ENCODE assay signal across 13 cellular contexts in the genomic region with DNA sequence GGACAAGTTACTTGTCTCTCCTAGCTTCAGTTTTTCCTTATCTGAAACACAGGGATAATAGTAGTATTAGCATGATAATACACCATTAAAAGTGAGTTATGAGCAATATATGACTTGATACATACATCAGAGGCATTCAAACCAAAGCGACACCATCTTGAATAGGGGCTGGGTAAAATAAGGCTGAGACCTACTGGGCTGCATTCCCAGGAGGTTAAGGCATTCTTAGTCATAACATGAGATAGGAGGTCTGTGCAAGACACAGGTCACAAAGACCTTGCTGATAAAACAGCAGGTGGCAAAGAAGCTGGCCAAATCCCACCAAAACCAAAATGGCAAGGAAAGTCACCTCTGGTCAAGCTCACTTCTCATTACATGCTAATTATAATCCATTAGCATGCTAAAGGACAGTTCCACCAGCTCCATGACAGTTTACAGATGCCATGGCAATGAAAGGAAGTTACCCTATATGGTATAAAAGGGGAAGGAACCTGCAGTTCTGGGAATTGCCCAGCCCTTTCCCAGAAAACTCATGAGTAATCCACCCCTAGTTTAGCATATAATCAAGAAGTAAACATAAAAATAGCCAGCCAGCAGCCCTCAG. TPM values are rescaled to one million over a fixed set of nuclear protein-coding genes. Genes with fewer than 3 reads are reported as not detected.
DNase-seq lines count a peak whose midpoint lies in the region; ATAC-seq, FAIRE-seq and TF ChIP-seq lines count a peak whose summit lies in the region.
"Had no signal": no experiment of that assay in that cellular context is flagged by ENCODE, and none has a peak within 500 bp of the region (broad histone marks: within the 10 kb centered on the region; RNA-seq: fewer than 3 reads in every experiment).

No MANE protein-coding gene starts in this region.

- no peak for ATAC-seq in activated CD8-positive, alpha-beta memory T cell treated with anti-CD3 and anti-CD28 coated beads, Interleukin-2, amount 10 ng/mL, durations not matched to agents 7 days and 5 days
- peak; percentile 69 for ATAC-seq in K562
- ATAC-seq in sciatic nerve: no peak

- H3K27ac Mint-ChIP-seq in activated CD8-positive, alpha-beta memory T cell treated with anti-CD3 and anti-CD28 coated beads, Interleukin-2, amount 10 ng/mL, durations not matched to agents 7 days and 5 days: no peak overlapping the region

- H3K9me1 ChIP-seq in K562 (ENCODE audit: control insufficient read depth, insufficient read depth, low read length): no peaks in the 10 kb centered on the region

- H4K20me1 ChIP-seq in K562 (replicated peaks; ENCODE audit: control insufficient read depth, insufficient read depth, low read length) (no peaks in the 10 kb centered on the region), osteoblast (ENCODE audit: insufficient read depth, low read length) (no peaks in the 10 kb centered on the region)

- H3K9me3 ChIP-seq in NT2/D1 (ENCODE audit: insufficient read depth, low read length): no peaks in the 10 kb centered on the region
- H3K9me3 ChIP-seq in K562 (replicated peaks; ENCODE audit: control insufficient read depth, insufficient read depth, low read depth, low read length): no peaks in the 10 kb centered on the region
- H3K9me3 ChIP-seq in osteoblast (ENCODE audit: low read depth, low read length): no peaks in the 10 kb centered on the region

- TF ChIP-seq EP300 in K562 (IDR thresholded peaks at IDR 0.05; ENCODE audit: low read length): peak; percentile 35; the same call in 1 of the 2 replicates

- TF ChIP-seq CTCF in K562 (IDR thresholded peaks at IDR 0.05 in 2 of 3, conservative IDR thresholded peaks at IDR 0.05 in 1 of 3; ENCODE audit: insufficient read depth in 2 of 3, low read depth in 1 of 3, low read length in 3 of 3): no peak
- TF ChIP-seq CTCF in osteoblast (IDR thresholded peaks at IDR 0.05; ENCODE audit: extremely low read depth, low read depth, low read length): no peak

- H3K27ac ChIP-seq in K562 (ENCODE audit: extremely low read depth, low read depth, low read length) (peak overlapping the region; percentile 10; the same call in 1 of the 3 replicates), osteoblast (ENCODE audit: low read depth, low read length) (no peak overlapping the region)

- POLR2A ChIA-PET in K562 (lab: Yijun Ruan, JAX): interaction anchor here (0.6 kb wide), 1 partner anchor 46 kb away, joined by 3 read pairs; no protein-coding TSS in a partner anchor

- no peak for TF ChIP-seq RAD21 in K562 (CRISPR knock-in tag; conservative IDR thresholded peaks at IDR 0.05 in 1 of 2, IDR thresholded peaks at IDR 0.05 in 1 of 2)

- H2AFZ ChIP-seq in K562 (ENCODE audit: low read depth, low read length) (peak overlapping the region; percentile 45; the same call in 1 of the 2 replicates), osteoblast (ENCODE audit: low read length) (no peak overlapping the region)

- in situ Hi-C loops in K562 (cut with MboI): no loop called here

- no TSS peak for BruUV-seq in K562 (replicated peaks; lab: Mats Ljungman, UMichigan)

- no peaks in the 10 kb centered on the region for H3K4me1 Mint-ChIP-seq in activated CD8-positive, alpha-beta memory T cell treated with anti-CD3 and anti-CD28 coated beads, Interleukin-2, amount 10 ng/mL, durations not matched to agents 7 days and 5 days

- H3K9ac ChIP-seq in NT2/D1 (ENCODE audit: insufficient read length, low read depth) (no peak overlapping the region), K562 (ENCODE audit: insufficient read depth in 1 of 2, low read depth in 2 of 2, low read length in 2 of 2) (no peak overlapping the region)

- CTCF ChIA-PET in activated CD8-positive, alpha-beta memory T cell treated with anti-CD3 and anti-CD28 coated beads, Interleukin-2, amount 10 ng/mL, durations not matched to agents 7 days and 5 days (lab: Charles Lee): no interaction called here
- CTCF ChIA-PET in K562 (lab: Yijun Ruan, JAX; ENCODE audit: low intra/inter-chr PET ratio): no interaction called here

- H3K36me3 ChIP-seq in NT2/D1 (ENCODE audit: insufficient read depth, insufficient read length, low read length) (no peaks in the 10 kb centered on the region), K562 (ENCODE audit: control insufficient read depth, insufficient read depth, low read length) (no peaks in the 10 kb centered on the region), osteoblast (ENCODE audit: insufficient read depth, low read length) (no peaks in the 10 kb centered on the region)

- peaks cover 10% of the 10 kb centered on the region for H3K27me3 Mint-ChIP-seq in activated CD8-positive, alpha-beta memory T cell treated with anti-CD3 and anti-CD28 coated beads, Interleukin-2, amount 10 ng/mL, durations not matched to agents 7 days and 5 days

- peak; percentile 44 for DNase-seq in activated CD8-positive, alpha-beta memory T cell treated with anti-CD3 and anti-CD28 coated beads, Interleukin-2, amount 10 ng/mL, durations not matched to agents 7 days and 5 days
- DNase-seq in activated CD8-positive, alpha-beta memory T cell treated with anti-CD3 and anti-CD28 coated beads, Interleukin-2, amount 50 U/mL, for 48 hours: no peak
- DNase-seq in NT2/D1 (ENCODE audit: low read depth, low spot score): peak; percentile 35
- peak in 1 of 4 experiments; percentile 69 for DNase-seq in K562 (ENCODE audit: extremely low read depth in 1 of 4, low spot score in 3 of 4)
- DNase-seq in myocyte (ENCODE audit: low read depth): peak; percentile 54
- DNase-seq in NCI-H2196 treated with DMSO at 0.1 percent for 48 hours (lab: John Stamatoyannopoulos, UW; ENCODE audit: unreplicated experiment): no peak
- DNase-seq in osteoblast (ENCODE audit: insufficient read length, low spot score, missing footprints): no peak
- DNase-seq in sciatic nerve (ENCODE audit: low spot score): no peak
- DNase-seq: activated CD4-positive, CD25-positive, alpha-beta regulatory T cell treated with anti-CD3 and anti-CD28 coated beads, Interleukin-2, amount 50 U/mL, for 72 hours; activated effector memory CD4-positive, alpha-beta T cell treated with anti-CD3 and anti-CD28 coated beads, Interleukin-2, amount 50 U/mL, for 16 hours; cerebellar nuclear complex; NK-92 treated with Interleukin-12 subunit alpha and Interleukin-12 subunit beta, amount 100 ng/mL, for 24 hours had no signal

- H3K4me2 ChIP-seq in K562 (ENCODE audit: insufficient read depth, low read length) (no peak overlapping the region; the same call in 1 of the 2 replicates), osteoblast (ENCODE audit: insufficient read depth, low read length) (no peak overlapping the region)

- H3K4me3 ChIP-seq in NT2/D1 (ENCODE audit: insufficient read length, low read depth): no peak overlapping the region
- no peak overlapping the region for H3K4me3 ChIP-seq in K562
- H3K4me3 ChIP-seq in osteoblast (ENCODE audit: insufficient read depth, low read length): no peak overlapping the region

- H3K4me1 ChIP-seq in NT2/D1 (ENCODE audit: insufficient read depth, insufficient read length): no peaks in the 10 kb centered on the region
- H3K4me1 ChIP-seq in K562 (replicated peaks in 1 of 2; ENCODE audit: control insufficient read depth in 2 of 2, insufficient read depth in 2 of 2, low read length in 2 of 2): peaks cover 0 to 8% of the 10 kb centered on the region in 2 experiments; a peak in 2 of 5 replicates
- no peaks in the 10 kb centered on the region for H3K4me1 ChIP-seq in osteoblast (ENCODE audit: insufficient read depth, low read length)

- FAIRE-seq in K562 (lab: Jason Lieb, UNC): no peak
- FAIRE-seq: urothelium cell line had no signal

- H3K4me3 Mint-ChIP-seq in activated CD8-positive, alpha-beta memory T cell treated with anti-CD3 and anti-CD28 coated beads, Interleukin-2, amount 10 ng/mL, durations not matched to agents 7 days and 5 days: no peak overlapping the region

- TF ChIP-seq POLR2A in K562 (conservative IDR thresholded peaks at IDR 0.05): no peak

- H3K9me3 Mint-ChIP-seq in activated CD8-positive, alpha-beta memory T cell treated with anti-CD3 and anti-CD28 coated beads, Interleukin-2, amount 10 ng/mL, durations not matched to agents 7 days and 5 days (ENCODE audit: low read depth): no peaks in the 10 kb centered on the region

- intact Hi-C loops in K562 (cut with micrococcal nuclease) (loop anchor here (2.0 kb wide), 1 partner anchor 36 kb away; no protein-coding TSS in a partner anchor), sciatic nerve (cut with DNase I) (no loop called here)

- H3K36me3 Mint-ChIP-seq in activated CD8-positive, alpha-beta memory T cell treated with anti-CD3 and anti-CD28 coated beads, Interleukin-2, amount 10 ng/mL, durations not matched to agents 7 days and 5 days: no peaks in the 10 kb centered on the region

- no peaks in the 10 kb centered on the region for H3K27me3 ChIP-seq in NT2/D1 (ENCODE audit: insufficient read depth, insufficient read length)
- peaks cover 0 to 8% of the 10 kb centered on the region in 2 experiments; a peak in 4 of 5 replicates for H3K27me3 ChIP-seq in K562 (ENCODE audit: control insufficient read depth in 2 of 2, insufficient read depth in 2 of 2, low read length in 2 of 2)
- H3K27me3 ChIP-seq in osteoblast (ENCODE audit: insufficient read depth, low read length): no peaks in the 10 kb centered on the region

- no peaks in the 10 kb centered on the region for H3K79me2 ChIP-seq in K562 (ENCODE audit: control insufficient read depth, insufficient read depth, low read length)
- H3K79me2 ChIP-seq in osteoblast (ENCODE audit: insufficient read depth, low read length): no peaks in the 10 kb centered on the region

- 8% methylated on average over 1 of the region's 1 CpG for WGBS in K562 (ENCODE audit: insufficient coverage, low coverage, missing lambda C conversion rate)

RNA-seq across cellular contexts. Expression of a gene that starts 37.2 kb away (rescaled TPM):
- total RNA-seq in activated CD8-positive, alpha-beta memory T cell treated with anti-CD3 and anti-CD28 coated beads, Interleukin-2, amount 10 ng/mL, durations not matched to agents 7 days and 5 days: under 1 TPM in 1 of 2 experiments, not detected in 1; 0.21 TPM
- total RNA-seq in K562 (2011; cell fraction: chromatin; rRNA removed; ENCODE audit: low replicate concordance): 3.4 and 11.5 TPM in 2 replicates
- total RNA-seq in K562 (2011; cell fraction: nucleolus; rRNA removed): 17.2 and 19.7 TPM in 2 replicates
- total RNA-seq in K562 (2011; cell fraction: nucleoplasm; rRNA removed): 7.4 and 8.5 TPM in 2 replicates
- total RNA-seq in K562 (2014; rRNA removed) (14.8 and 18.5 TPM in 2 replicates), K562 (2014; rRNA removed; fragmentation: Illumina TruSeq; extraction: Trizol) (1.2 and 1.5 TPM in 2 replicates), K562 (2015; rRNA removed; fragmentation: Illumina TruSeq; extraction: Trizol) (8.0 and 8.1 TPM in 2 replicates), K562 (2021) (11.7 and 12.0 TPM in 2 replicates), myocyte (6.5 and 9.7 TPM in 2 replicates), osteoblast (7.1 and 8.3 TPM in 2 replicates), sciatic nerve (1.0 TPM)
- polyA plus RNA-seq in K562 (2011; rRNA removed) (2.3 TPM in 2 replicates), K562 (2014; fragmentation: Illumina TruSeq; extraction: Trizol) (1.7 and 9.6 TPM in 2 replicates), K562 (2014; fragmentation: Nextera tagmentation; extraction: Ambion mirVana) (under 1 TPM; 0.25 to 0.39 TPM), K562 (2014; rRNA removed) (6.6 and 9.1 TPM in 2 replicates)
- 5.0 and 13.1 TPM in 2 replicates for polyA plus RNA-seq in K562 (2011; cell fraction: cytosol; rRNA removed)
- polyA plus RNA-seq in K562 (2011; cell fraction: nucleus; rRNA removed): 2.2 and 4.5 TPM in 2 replicates
- polyA plus RNA-seq in K562 (2012): 5.5 and 6.8 TPM in 2 replicates
- 0.33 and 1.4 TPM in 2 replicates for polyA minus RNA-seq in K562 (2011; rRNA and poly(A)+ RNA removed)
- polyA minus RNA-seq in K562 (2011; cell fraction: cytosol; rRNA and poly(A)+ RNA removed): 11.8 and 18.3 TPM in 2 replicates
- 10.0 and 15.2 TPM in 2 replicates for polyA minus RNA-seq in K562 (2011; cell fraction: nucleus; rRNA and poly(A)+ RNA removed)
- polyA plus RNA-seq in myocyte (2012): 3.5 TPM

Comparison
In these comparisons a context has a peak if more than half of its experiments do, and no peak if none do; other contexts are left out.
1. DNase-seq: peak in activated CD8-positive, alpha-beta memory T cell treated with anti-CD3 and anti-CD28 coated beads, Interleukin-2, amount 10 ng/mL, durations not matched to agents 7 days and 5 days (single experiment), NT2/D1 (single experiment) and myocyte (single experiment); none in activated CD8-positive, alpha-beta memory T cell treated with anti-CD3 and anti-CD28 coated beads, Interleukin-2, amount 50 U/mL, for 48 hours (single experiment), NCI-H2196 treated with DMSO at 0.1 percent for 48 hours (single experiment), osteoblast (single experiment) and sciatic nerve (single experiment).